ENCODE assay signal across 13 cellular contexts in the genomic region with DNA sequence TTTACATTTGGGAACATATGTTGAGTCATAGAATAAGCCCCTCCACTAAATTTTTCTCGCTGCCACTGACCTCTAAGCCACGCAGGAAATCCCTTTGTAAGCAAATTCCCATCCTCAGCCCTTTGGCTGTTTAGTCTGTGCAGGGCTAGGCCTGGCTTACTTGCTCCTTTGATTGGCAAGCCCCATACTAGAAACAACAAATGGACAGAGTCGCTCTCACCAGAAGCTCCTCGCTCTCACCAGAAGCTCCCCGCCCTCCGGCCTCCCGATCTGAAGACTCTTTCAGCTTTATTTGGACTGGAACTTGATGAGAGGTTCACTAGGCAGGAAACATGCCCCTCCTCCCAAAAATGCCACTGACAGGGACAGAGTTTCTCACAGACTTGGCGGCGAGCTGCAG.
"Had no signal": no experiment of that assay in that cellular context is flagged by ENCODE, and none has a peak within 500 bp of the region (broad histone marks: within the 10 kb centered on the region; RNA-seq: fewer than 3 reads in every experiment).

No MANE protein-coding gene starts in this region.

- H3K4me3 Mint-ChIP-seq: activated CD4-positive, alpha-beta T cell treated with anti-CD3 and anti-CD28 coated beads, Interleukin-2, amount 10 ng/mL, durations not matched to agents 24 days and 14 days; activated naive CD8-positive, alpha-beta T cell treated with anti-CD3 and anti-CD28 coated beads, Interleukin-2, amount 50 U/mL, for 24 hours; T-helper 1 cell treated with Interleukin-12 subunit alpha and Interleukin-12 subunit beta and Interleukin-4 antibody, amounts not matched to agents 30 μg/mL and 1 μg/mL, for 36 hours had no signal

- H3K79me2 ChIP-seq: parathyroid adenoma had no signal

- H3K9ac ChIP-seq: parathyroid adenoma had no signal

- H3K27me3 ChIP-seq: ascending aorta, uterus had no signal

- H3K36me3 ChIP-seq: ascending aorta, uterus had no signal

- H3K9me3 Mint-ChIP-seq: activated CD4-positive, alpha-beta T cell treated with anti-CD3 and anti-CD28 coated beads, Interleukin-2, amount 10 ng/mL, durations not matched to agents 24 days and 14 days; T-helper 1 cell treated with Interleukin-12 subunit alpha and Interleukin-12 subunit beta and Interleukin-4 antibody, amounts not matched to agents 30 μg/mL and 1 μg/mL, for 36 hours had no signal

- H3K27ac Mint-ChIP-seq: activated CD4-positive, alpha-beta T cell treated with anti-CD3 and anti-CD28 coated beads, Interleukin-2, amount 10 ng/mL, durations not matched to agents 24 days and 14 days; activated naive CD8-positive, alpha-beta T cell treated with anti-CD3 and anti-CD28 coated beads, Interleukin-2, amount 50 U/mL, for 24 hours; T-helper 1 cell treated with Interleukin-12 subunit alpha and Interleukin-12 subunit beta and Interleukin-4 antibody, amounts not matched to agents 30 μg/mL and 1 μg/mL, for 36 hours had no signal

- FAIRE-seq: endothelial cell of umbilical vein had no signal

- H3K27ac ChIP-seq: ascending aorta, coronary artery, parathyroid adenoma, skin epidermis, uterus had no signal

- H3K9me3 ChIP-seq: ascending aorta, uterus had no signal

- H2AFZ ChIP-seq: parathyroid adenoma had no signal

- ATAC-seq: activated naive CD8-positive, alpha-beta T cell treated with anti-CD3 and anti-CD28 coated beads, Interleukin-2, amount 50 U/mL, for 24 hours; left colon had no signal

- DNase-seq: activated CD4-positive, alpha-beta T cell treated with anti-CD3 and anti-CD28 coated beads, Interleukin-2, amount 10 ng/mL, durations not matched to agents 24 days and 14 days; activated naive CD4-positive, alpha-beta T cell treated with Interleukin-2 at 50 U/mL for 16 hours; activated naive CD8-positive, alpha-beta T cell treated with anti-CD3 and anti-CD28 coated beads, Interleukin-2, amount 50 U/mL, for 24 hours; effector CD4-positive, alpha-beta T cell; hippocampal formation; uterus had no signal

- H3K4me3 ChIP-seq: ascending aorta, coronary artery, skin epidermis, uterus had no signal

- H3K4me1 ChIP-seq: ascending aorta, parathyroid adenoma, uterus had no signal

- H3K4me1 Mint-ChIP-seq: activated CD4-positive, alpha-beta T cell treated with anti-CD3 and anti-CD28 coated beads, Interleukin-2, amount 10 ng/mL, durations not matched to agents 24 days and 14 days; activated naive CD8-positive, alpha-beta T cell treated with anti-CD3 and anti-CD28 coated beads, Interleukin-2, amount 50 U/mL, for 24 hours had no signal
